In genomic region chr12:71562681-71563595, GRCh38 we compare ENCODE assay signal across 12 cellular contexts.
"Had no signal": no experiment of that assay in that cellular context is flagged by ENCODE, and none has a peak within 500 bp of the region (broad histone marks: within the 10 kb centered on the region; RNA-seq: fewer than 3 reads in every experiment).

No MANE protein-coding gene starts in this region.

- DNase-seq: activated CD4-positive, alpha-beta T cell treated with anti-CD3 and anti-CD28 coated beads, Interleukin-2, amount 50 U/mL, for 1 hour; activated naive CD4-positive, alpha-beta T cell; activated naive CD8-positive, alpha-beta T cell treated with anti-CD3 and anti-CD28 coated beads, Interleukin-2, amount 10 ng/mL, durations not matched to agents 7 days and 5 days; foreskin melanocyte; kidney glomerular epithelial cell; mesendoderm; natural killer cell; retina; uterus had no signal

- ATAC-seq: activated CD4-positive, CD25-positive, alpha-beta regulatory T cell treated with anti-CD3 and anti-CD28 coated beads, Interleukin-2, amount 50 U/mL, for 24 hours; natural killer cell; stimulated activated effector memory CD8-positive, alpha-beta T cell treated with anti-CD3 and anti-CD28 coated beads, Interleukin-12 subunit alpha, Interleukin-12 subunit beta, amount 100 ng/mL, for 72 hours had no signal

- H3K9me3 ChIP-seq: uterus had no signal

- H3K27ac ChIP-seq: epithelial cell of prostate, uterus had no signal

- H3K27me3 ChIP-seq: uterus had no signal

- H3K36me3 ChIP-seq: uterus had no signal

- H3K4me3 ChIP-seq: uterus had no signal

- H3K4me1 ChIP-seq: uterus had no signal
